ENCODE assay signal across 8 cellular contexts in the genomic region with DNA sequence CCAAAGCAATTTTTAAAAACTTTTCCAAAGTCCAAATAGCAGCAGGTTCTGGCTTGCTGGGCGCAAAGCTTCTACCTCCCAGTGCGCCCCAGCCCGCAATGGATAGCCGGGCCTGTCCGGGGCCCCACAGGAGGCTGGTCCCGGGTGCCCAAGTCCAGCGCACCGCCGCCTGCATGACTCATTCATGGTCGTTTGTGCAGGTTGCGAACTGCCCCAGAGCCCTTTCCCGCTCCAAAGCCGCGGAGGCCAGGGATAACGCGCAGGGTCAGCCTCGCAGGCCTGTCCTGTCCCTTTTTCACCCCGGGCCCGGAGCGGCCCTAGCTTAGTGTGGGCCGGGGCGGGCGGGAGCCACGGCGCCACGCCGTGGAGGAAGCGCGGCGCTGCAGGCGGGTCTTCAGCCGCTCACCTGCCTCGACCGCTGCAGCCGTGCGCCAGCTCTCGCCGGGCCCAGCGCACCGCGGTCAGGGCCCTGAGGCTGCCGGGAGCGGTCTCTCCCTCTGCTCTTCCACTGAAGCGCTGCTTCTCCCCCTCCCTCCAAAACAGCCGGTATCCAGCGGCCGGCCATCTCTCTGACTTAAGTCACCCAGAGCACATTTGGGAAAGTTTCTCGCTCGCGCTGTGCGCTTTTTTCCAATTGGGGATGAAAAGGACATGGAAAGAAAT. TPM values are rescaled to one million over a fixed set of nuclear protein-coding genes. Genes with fewer than 3 reads are reported as not detected.
DNase-seq lines count a peak whose midpoint lies in the region; ATAC-seq lines count a peak whose summit lies in the region.

No MANE protein-coding gene starts in this region.

- H3K4me3 Mint-ChIP-seq in stimulated activated naive CD8-positive, alpha-beta T cell treated with anti-CD3 and anti-CD28 coated beads, Interleukin-15, Interleukin-2, amounts not matched to agents 100 ng/mL and 50 ng/mL, for 24 hours = peak overlapping the region; percentile 93

- H3K9me3 ChIP-seq in muscle layer of colon (ENCODE audit: low read length) = no peaks in the 10 kb centered on the region

- H3K36me3 Mint-ChIP-seq in stimulated activated naive CD8-positive, alpha-beta T cell treated with anti-CD3 and anti-CD28 coated beads, Interleukin-15, Interleukin-2, amounts not matched to agents 100 ng/mL and 50 ng/mL, for 24 hours (ENCODE audit: low read depth) = peaks cover 29% of the 10 kb centered on the region

- peak; percentile 35 to 64 for DNase-seq in AML-193 (lab: John Stamatoyannopoulos, UW)
- DNase-seq in NCI-H69 (lab: John Stamatoyannopoulos, UW) = peak; percentile 70
- peak; percentile 80 for DNase-seq in activated T-cell treated with anti-CD3 and anti-CD28 coated beads, Interleukin-2, amount 50 U/mL, for 1 hour

- peaks cover 39% of the 10 kb centered on the region for H3K4me1 Mint-ChIP-seq in stimulated activated naive CD8-positive, alpha-beta T cell treated with anti-CD3 and anti-CD28 coated beads, Interleukin-15, Interleukin-2, amounts not matched to agents 100 ng/mL and 50 ng/mL, for 24 hours (ENCODE audit: low read depth)

- H3K4me1 ChIP-seq in muscle layer of colon (ENCODE audit: insufficient read depth, low read length) = peaks cover 13% of the 10 kb centered on the region

- no peaks in the 10 kb centered on the region for H3K36me3 ChIP-seq in muscle layer of colon (ENCODE audit: insufficient read depth, low read length)

- H3K27ac ChIP-seq in muscle layer of colon (ENCODE audit: low read depth, low read length) = peak overlapping the region; percentile 64

- H3K27me3 Mint-ChIP-seq in stimulated activated naive CD8-positive, alpha-beta T cell treated with anti-CD3 and anti-CD28 coated beads, Interleukin-15, Interleukin-2, amounts not matched to agents 100 ng/mL and 50 ng/mL, for 24 hours = peaks cover 24% of the 10 kb centered on the region

- peaks cover 22 to 42% of the 10 kb centered on the region in 2 donors for H3K27me3 ChIP-seq in muscle layer of colon (ENCODE audit: control insufficient read depth in 1 of 2, insufficient read depth in 2 of 2, low read length in 2 of 2)

- H3K9ac ChIP-seq in muscle layer of colon (ENCODE audit: low read length) = peak overlapping the region; percentile 80

- peak overlapping the region; percentile 90 to 93 for H3K4me3 ChIP-seq in muscle layer of colon (ENCODE audit: low read depth in 1 of 2, low read length in 2 of 2)

- peak; percentile 25 for ATAC-seq in GM18861 (IDR thresholded peaks at IDR 0.05; ENCODE audit: unreplicated experiment)
- peak; percentile 25 for ATAC-seq in HG03066 (IDR thresholded peaks at IDR 0.05; ENCODE audit: low read depth, unreplicated experiment)
- ATAC-seq in esophagus mucosa = peak; percentile 62

- H3K27ac Mint-ChIP-seq in stimulated activated naive CD8-positive, alpha-beta T cell treated with anti-CD3 and anti-CD28 coated beads, Interleukin-15, Interleukin-2, amounts not matched to agents 100 ng/mL and 50 ng/mL, for 24 hours = peak overlapping the region; percentile 99

- no peaks in the 10 kb centered on the region for H3K9me3 Mint-ChIP-seq in stimulated activated naive CD8-positive, alpha-beta T cell treated with anti-CD3 and anti-CD28 coated beads, Interleukin-15, Interleukin-2, amounts not matched to agents 100 ng/mL and 50 ng/mL, for 24 hours

RNA-seq across cellular contexts. Expression of a gene that starts 1.7 kb away (rescaled TPM):
- total RNA-seq in esophagus mucosa = 0.96 TPM

RNA-seq across cellular contexts. Expression of a gene that starts 13.4 kb away (rescaled TPM):
- total RNA-seq in esophagus mucosa = 10.0 TPM

Comparison
In these comparisons a context has a peak if more than half of its experiments do, and no peak if none do; other contexts are left out.
1. Peak in every context shown above with its lines: DNase-seq, ATAC-seq, H3K4me3 ChIP-seq and H3K27ac ChIP-seq.